In the genomic region with DNA sequence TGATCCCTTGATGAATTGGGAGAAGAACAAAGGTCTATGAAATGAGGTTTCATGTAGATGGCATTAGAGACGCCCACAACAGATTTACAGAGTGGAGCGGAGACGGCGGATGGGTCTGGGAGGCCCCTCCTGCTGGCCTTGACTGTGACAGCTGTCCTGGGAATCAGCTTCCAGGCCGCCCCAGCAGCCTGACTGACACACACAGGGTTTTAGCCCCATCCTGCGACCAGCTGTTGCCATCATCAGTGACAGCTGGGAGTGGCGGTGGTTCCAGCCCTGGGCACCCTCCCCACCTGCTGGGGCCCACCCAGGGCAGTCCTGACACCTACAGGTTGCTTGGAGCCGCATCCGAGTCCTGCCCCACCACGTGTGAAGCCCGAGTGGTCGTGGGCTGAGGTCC, we compare ENCODE assay signal across 26 cellular contexts.
A peak's percentile ranks its signal among the peaks of the same experiment; 100 is the strongest.
DNase-seq lines count a peak whose midpoint lies in the region; ATAC-seq and TF ChIP-seq lines count a peak whose summit lies in the region.
"Had no signal": no experiment of that assay in that cellular context is flagged by ENCODE, and none has a peak within 500 bp of the region (broad histone marks: within the 10 kb centered on the region; RNA-seq: fewer than 3 reads in every experiment).

No MANE protein-coding gene starts in this region.

- H4K20me1 ChIP-seq in BLaER1 = peaks cover 100% of the 10 kb centered on the region

- no peak overlapping the region for H3K4me3 Mint-ChIP-seq in neural crest cell
- H3K4me3 Mint-ChIP-seq: activated T-cell treated with anti-CD3 and anti-CD28 coated beads, Interleukin-2, amount 50 U/mL, for 4 hours; CD8-positive, alpha-beta T cell; T-helper 1 cell treated with Interleukin-12 subunit alpha and Interleukin-12 subunit beta and Interleukin-4 antibody, amounts not matched to agents 30 μg/mL and 1 μg/mL, for 36 hours had no signal

- peaks cover 98% of the 10 kb centered on the region for H3K36me3 ChIP-seq in BLaER1
- H3K36me3 ChIP-seq: brain microvascular endothelial cell had no signal

- H3K9me3 Mint-ChIP-seq in neural crest cell = no peaks in the 10 kb centered on the region
- H3K9me3 Mint-ChIP-seq: activated T-cell treated with anti-CD3 and anti-CD28 coated beads, Interleukin-2, amount 50 U/mL, for 4 hours; CD8-positive, alpha-beta T cell; T-helper 1 cell treated with Interleukin-12 subunit alpha and Interleukin-12 subunit beta and Interleukin-4 antibody, amounts not matched to agents 30 μg/mL and 1 μg/mL, for 36 hours had no signal

- ATAC-seq in GM21526 (IDR thresholded peaks at IDR 0.05; ENCODE audit: low FRiP score, unreplicated experiment) (no peak), HG03442 (IDR thresholded peaks at IDR 0.05; ENCODE audit: unreplicated experiment) (no peak), HG03520 (IDR thresholded peaks at IDR 0.05; ENCODE audit: unreplicated experiment) (no peak)
- ATAC-seq: activated T-cell treated with anti-CD3 and anti-CD28 coated beads, Interleukin-2, amount 50 U/mL, for 4 hours; CD8-positive, alpha-beta T cell; heart right ventricle; left cardiac atrium had no signal

- 0 out of 2 replicates have a peak overlapping the region, but pooled peaks have one; percentile 58 for H3K27ac ChIP-seq in BLaER1
- H3K27ac ChIP-seq: adrenal gland, brain microvascular endothelial cell, epithelial cell of prostate, right atrium auricular region had no signal

- H3K4me1 Mint-ChIP-seq in neural crest cell = no peaks in the 10 kb centered on the region

- no peak overlapping the region; the same call in 1 of the 2 replicates for H3K9ac ChIP-seq in BLaER1

- no peaks in the 10 kb centered on the region for H3K9me3 ChIP-seq in BLaER1
- H3K9me3 ChIP-seq: adrenal gland, heart right ventricle, right atrium auricular region had no signal

- no peaks in the 10 kb centered on the region for H3K27me3 ChIP-seq in BLaER1
- H3K27me3 ChIP-seq: adrenal gland, brain microvascular endothelial cell, heart right ventricle, right atrium auricular region had no signal

- H3K4me2 ChIP-seq in BLaER1 = peak overlapping the region; percentile 77; the same call in 1 of the 2 replicates

- DNase-seq in NCI-H1694 (lab: John Stamatoyannopoulos, UW) = peak; percentile 88
- DNase-seq in SK-N-DZ (ENCODE audit: low spot score) = peak; percentile 32
- DNase-seq in neural crest cell (ENCODE audit: low read depth, low spot score) = no peak
- no peak for DNase-seq in ureter (ENCODE audit: low spot score)
- DNase-seq: activated CD4-positive, alpha-beta T cell treated with anti-CD3 and anti-CD28 coated beads for 48 hours; activated naive CD4-positive, alpha-beta T cell treated with Interleukin-2 at 50 U/mL for 16 hours; activated T-cell treated with anti-CD3 and anti-CD28 coated beads, Interleukin-2, amount 50 U/mL, for 4 hours; brain microvascular endothelial cell; CD8-positive, alpha-beta T cell; GF-D8; heart right ventricle; Kasumi-1; left cardiac atrium; mesenchymal stem cell; NCI-H2029 treated with DMSO at 0.1 percent for 48 hours; NCI-H446; stimulated activated CD8-positive, alpha-beta memory T cell treated with anti-CD3 and anti-CD28 coated beads, Interleukin-4, amount 100 ng/mL, for 48 hours; trophoblast cell had no signal

- peaks cover 49% of the 10 kb centered on the region for H3K4me1 ChIP-seq in BLaER1

- no peaks in the 10 kb centered on the region for H3K36me3 Mint-ChIP-seq in neural crest cell (ENCODE audit: low read depth)
- H3K36me3 Mint-ChIP-seq: CD8-positive, alpha-beta T cell had no signal

- no peak overlapping the region for H3K4me3 ChIP-seq in BLaER1
- H3K4me3 ChIP-seq: adrenal gland, heart right ventricle, right atrium auricular region had no signal

- H3K27me3 Mint-ChIP-seq in neural crest cell (ENCODE audit: low read depth) = no peaks in the 10 kb centered on the region

- no peak for TF ChIP-seq CTCF in neural crest cell (conservative IDR thresholded peaks at IDR 0.05)

- peak overlapping the region; percentile 90 for H3K27ac Mint-ChIP-seq in neural crest cell (ENCODE audit: unreplicated experiment)
- H3K27ac Mint-ChIP-seq: CD8-positive, alpha-beta T cell; T-helper 1 cell treated with Interleukin-12 subunit alpha and Interleukin-12 subunit beta and Interleukin-4 antibody, amounts not matched to agents 30 μg/mL and 1 μg/mL, for 36 hours had no signal

Comparison
In these comparisons a context has a peak if more than half of its experiments do, and no peak if none do; other contexts are left out.
1. DNase-seq: peak in NCI-H1694 (single experiment) and SK-N-DZ (single experiment); none in neural crest cell (single experiment) and ureter (single experiment).